22 cellular contexts compared by ENCODE assay signal in genomic region chr12:47034661-47035060, GRCh38. TPM values are rescaled to one million over a fixed set of nuclear protein-coding genes. Genes with fewer than 3 reads are reported as not detected.
DNase-seq lines count a peak whose midpoint lies in the region; ATAC-seq and TF ChIP-seq lines count a peak whose summit lies in the region.
"Had no signal": no experiment of that assay in that cellular context is flagged by ENCODE, and none has a peak within 500 bp of the region (broad histone marks: within the 10 kb centered on the region; RNA-seq: fewer than 3 reads in every experiment).

No MANE protein-coding gene starts in this region.

- no peaks in the 10 kb centered on the region for H3K27me3 ChIP-seq in neural progenitor cell
- H3K27me3 ChIP-seq: BE2C had no signal

- peak; percentile 55 for DNase-seq in H4 (ENCODE audit: low spot score)
- peak; percentile 82 for DNase-seq in fibroblast of pulmonary artery (ENCODE audit: low read depth)
- DNase-seq in type B pancreatic cell (ENCODE audit: extremely low spot score, unreplicated experiment), result no peak
- no peak for DNase-seq in effector CD4-positive, alpha-beta T cell
- DNase-seq in neural progenitor cell (ENCODE audit: low spot score), result no peak
- DNase-seq: activated CD4-positive, alpha-beta T cell treated with anti-CD3 and anti-CD28 coated beads, Interleukin-2, amount 50 U/mL, for 48 hours; activated CD4-positive, CD25-positive, alpha-beta regulatory T cell; activated CD8-positive, alpha-beta memory T cell treated with anti-CD3 and anti-CD28 coated beads, Interleukin-2, amount 50 U/mL, for 48 hours; activated naive CD8-positive, alpha-beta T cell treated with anti-CD3 and anti-CD28 coated beads for 36 hours; BE2C; cortex of kidney; H9; heart right ventricle; NCI-H1417; posterior cingulate gyrus; stimulated activated CD4-positive, alpha-beta T cell treated with anti-CD3 and anti-CD28 coated beads, Interleukin-1b, Interleukin-23, amount 100 ng/mL, for 48 hours; T1000 had no signal

- no peak for TF ChIP-seq CTCF in VCaP (conservative IDR thresholded peaks at IDR 0.05)
- no peak for TF ChIP-seq CTCF in fibroblast of pulmonary artery (IDR thresholded peaks at IDR 0.05; ENCODE audit: low read length, missing control alignments)
- no peak for TF ChIP-seq CTCF in type B pancreatic cell (conservative IDR thresholded peaks at IDR 0.05)
- no peak for TF ChIP-seq CTCF in neural progenitor cell (IDR thresholded peaks at IDR 0.05)

- peak overlapping the region; percentile 91; the same call in 1 of the 2 replicates for H3K27ac ChIP-seq in VCaP
- no peak overlapping the region for H3K27ac ChIP-seq in neural progenitor cell
- H3K27ac ChIP-seq: heart right ventricle, RWPE1 had no signal

- H3K27me3 Mint-ChIP-seq in type B pancreatic cell (no peaks in the 10 kb centered on the region), neural progenitor cell (ENCODE audit: insufficient read depth, low read depth) (peaks cover 2% of the 10 kb centered on the region)
- H3K27me3 Mint-ChIP-seq: activated naive CD8-positive, alpha-beta T cell treated with anti-CD3 and anti-CD28 coated beads for 36 hours had no signal

- H3K36me3 Mint-ChIP-seq in type B pancreatic cell (no peaks in the 10 kb centered on the region), neural progenitor cell (no peaks in the 10 kb centered on the region)
- H3K36me3 Mint-ChIP-seq: activated naive CD8-positive, alpha-beta T cell treated with anti-CD3 and anti-CD28 coated beads for 36 hours had no signal

- H3K27ac Mint-ChIP-seq in type B pancreatic cell, result peak overlapping the region; percentile 8
- no peak overlapping the region for H3K27ac Mint-ChIP-seq in neural progenitor cell
- H3K27ac Mint-ChIP-seq: activated naive CD8-positive, alpha-beta T cell treated with anti-CD3 and anti-CD28 coated beads for 36 hours; activated T-helper 2 cell treated with anti-CD3 and anti-CD28 coated beads, Interferon-gamma antibody, Interleukin-2, Interleukin-4, amounts not matched to agents 10 μg/mL and 5 μg/mL and 100 μg/mL, durations not matched to agents 14 hours and 24 hours and 36 hours had no signal

- no peaks in the 10 kb centered on the region for H3F3A ChIP-seq in neural progenitor cell (ENCODE audit: low read depth)

- ATAC-seq in HG03139 (IDR thresholded peaks at IDR 0.05; ENCODE audit: unreplicated experiment), result no peak
- ATAC-seq: heart right ventricle had no signal

- no peak overlapping the region for H3K4me3 Mint-ChIP-seq in type B pancreatic cell
- H3K4me3 Mint-ChIP-seq in neural progenitor cell, result no peak overlapping the region
- H3K4me3 Mint-ChIP-seq: activated naive CD8-positive, alpha-beta T cell treated with anti-CD3 and anti-CD28 coated beads for 36 hours; H9; neural crest cell had no signal

- no peaks in the 10 kb centered on the region for H4K20me1 ChIP-seq in neural progenitor cell (ENCODE audit: low read depth)

- H3K9me3 ChIP-seq in neural progenitor cell (ENCODE audit: low read depth), result no peaks in the 10 kb centered on the region
- H3K9me3 ChIP-seq: BE2C, heart right ventricle had no signal

- H3K4me1 ChIP-seq in neural progenitor cell, result no peaks in the 10 kb centered on the region
- H3K4me1 ChIP-seq: BE2C had no signal

- H3K4me1 Mint-ChIP-seq in type B pancreatic cell (ENCODE audit: unreplicated experiment) (peaks cover 30% of the 10 kb centered on the region), neural progenitor cell (no peaks in the 10 kb centered on the region)

- H3K4me3 ChIP-seq in fibroblast of pulmonary artery (replicated peaks; ENCODE audit: low read depth, low read length), result no peak overlapping the region
- no peak overlapping the region for H3K4me3 ChIP-seq in neural progenitor cell
- H3K4me3 ChIP-seq: heart right ventricle had no signal

- no peak overlapping the region for H2AFZ ChIP-seq in neural progenitor cell (replicated peaks)

- H3K9me3 Mint-ChIP-seq in type B pancreatic cell (peaks cover 5% of the 10 kb centered on the region), neural progenitor cell (no peaks in the 10 kb centered on the region)
- H3K9me3 Mint-ChIP-seq: activated naive CD8-positive, alpha-beta T cell treated with anti-CD3 and anti-CD28 coated beads for 36 hours; activated T-helper 2 cell treated with anti-CD3 and anti-CD28 coated beads, Interferon-gamma antibody, Interleukin-2, Interleukin-4, amounts not matched to agents 10 μg/mL and 5 μg/mL and 100 μg/mL, durations not matched to agents 14 hours and 24 hours and 36 hours; H9; neural crest cell had no signal

- no peak overlapping the region for H3K4me2 ChIP-seq in neural progenitor cell

- H3K36me3 ChIP-seq in neural progenitor cell, result no peaks in the 10 kb centered on the region
- H3K36me3 ChIP-seq: BE2C, heart right ventricle had no signal

- H3K9ac ChIP-seq in neural progenitor cell, result no peak overlapping the region

- no peaks in the 10 kb centered on the region for H3K79me2 ChIP-seq in neural progenitor cell (ENCODE audit: low read depth)

RNA-seq across cellular contexts. Expression of gene PCED1B, which starts 44.8 kb away (rescaled TPM):
- 1.1 TPM in 1 of 2 replicates, not detected in the other for total RNA-seq in H4 (2014; rRNA removed; shearing (Covaris generic))
- total RNA-seq in type B pancreatic cell (ENCODE audit: low replicate concordance) (0.41 and 0.55 TPM in 2 replicates), neural progenitor cell (ENCODE audit: low replicate concordance) (0.25 and 3.1 TPM in 2 replicates)

RNA-seq across cellular contexts. Expression of gene AMIGO2, which starts 45.1 kb away (rescaled TPM):
- total RNA-seq in H4 (2014; rRNA removed; shearing (Covaris generic)), result 44.3 and 47.4 TPM in 2 replicates
- total RNA-seq in type B pancreatic cell (ENCODE audit: low replicate concordance) (4.8 and 9.3 TPM in 2 replicates), neural progenitor cell (ENCODE audit: low replicate concordance) (1.6 and 1.7 TPM in 2 replicates)

Comparison
In these comparisons a context has a peak if more than half of its experiments do, and no peak if none do; other contexts are left out.
1. DNase-seq: peak in H4 (single experiment) and fibroblast of pulmonary artery (single experiment); none in type B pancreatic cell (single experiment), effector CD4-positive, alpha-beta T cell (single experiment) and neural progenitor cell (single experiment).